8 cellular contexts compared by ENCODE assay signal in the genomic region with DNA sequence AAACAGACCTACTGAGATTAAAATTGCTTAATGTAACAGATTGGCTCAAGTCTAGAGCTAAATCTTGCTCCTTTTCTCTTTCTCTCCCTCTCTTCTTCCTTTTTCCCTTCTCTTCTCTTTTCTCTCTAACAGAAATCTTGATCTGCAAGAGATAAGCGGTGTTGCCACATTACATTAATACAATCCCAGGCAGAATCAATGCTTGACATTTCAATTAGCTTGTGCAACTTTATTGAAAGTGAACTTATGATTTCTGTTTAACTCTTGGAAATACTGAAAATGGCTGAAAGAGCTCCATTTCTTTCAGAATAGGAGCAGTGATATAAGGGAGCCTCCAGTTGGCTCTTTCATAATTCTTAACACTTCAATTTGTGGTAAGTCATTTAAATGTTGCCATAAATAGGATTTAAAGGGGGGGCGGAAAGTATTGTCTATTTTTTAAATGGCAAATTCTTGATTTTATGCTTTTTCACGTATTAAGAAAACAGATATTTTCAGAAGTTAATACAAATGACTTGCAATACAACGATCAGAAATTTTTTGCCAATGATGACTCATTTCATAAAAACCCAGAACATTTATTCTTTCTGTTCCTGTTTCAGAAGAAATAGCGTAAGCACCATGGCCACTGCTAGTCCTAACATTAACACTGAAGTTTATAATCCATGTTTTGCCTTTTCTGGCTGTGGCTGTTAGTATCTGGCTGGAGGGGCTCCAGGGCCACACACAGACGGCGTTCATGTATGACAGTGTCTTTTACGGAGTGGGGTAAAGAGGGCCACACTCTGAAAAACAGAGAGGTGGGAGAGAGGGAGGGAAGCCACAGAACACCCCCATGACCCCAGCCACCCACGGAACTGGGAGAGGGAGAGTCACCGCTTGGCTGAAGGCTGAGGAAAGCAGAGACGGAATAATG.
DNase-seq lines count a peak whose midpoint lies in the region; ATAC-seq and TF ChIP-seq lines count a peak whose summit lies in the region.

No MANE protein-coding gene starts in this region.

- no peaks in the 10 kb centered on the region for H3K9me3 Mint-ChIP-seq in osteocyte (ENCODE audit: unreplicated experiment)

- no peaks in the 10 kb centered on the region for H3K27me3 Mint-ChIP-seq in osteocyte (ENCODE audit: unreplicated experiment)

- H3K4me3 ChIP-seq in astrocyte of the spinal cord (ENCODE audit: low read depth, low read length): no peak overlapping the region

- DNase-seq in astrocyte of the spinal cord (ENCODE audit: low read depth, low spot score): peak; percentile 88
- DNase-seq in osteocyte (ENCODE audit: extremely low spot score, unreplicated experiment): no peak
- DNase-seq in NCI-H2029 (lab: John Stamatoyannopoulos, UW): no peak
- no peak for DNase-seq in activated CD4-positive, alpha-beta T cell treated with anti-CD3 and anti-CD28 coated beads for 48 hours
- no peak for DNase-seq in NCI-H2171 (lab: John Stamatoyannopoulos, UW)
- no peak for DNase-seq in epidermal melanocyte (ENCODE audit: insufficient read length, low spot score)

- H3K27ac Mint-ChIP-seq in osteocyte (ENCODE audit: unreplicated experiment): peak overlapping the region; percentile 98

- TF ChIP-seq CTCF in astrocyte of the spinal cord (IDR thresholded peaks at IDR 0.05; ENCODE audit: low read depth, low read length) (no peak), osteocyte (IDR thresholded peaks at IDR 0.05) (no peak)

- H3K4me3 Mint-ChIP-seq in osteocyte (ENCODE audit: unreplicated experiment): peak overlapping the region; percentile 69

- in situ Hi-C loops in astrocyte of the spinal cord (cut with HindIII; ENCODE audit: low sequenced_read_pairs): no loop called here

- H3K4me1 Mint-ChIP-seq in osteocyte (ENCODE audit: unreplicated experiment): peaks cover 33% of the 10 kb centered on the region

- peak; percentile 90 for ATAC-seq in GM18520 (IDR thresholded peaks at IDR 0.05; ENCODE audit: unreplicated experiment)
- peak; percentile 94 for ATAC-seq in HG03175 (IDR thresholded peaks at IDR 0.05; ENCODE audit: unreplicated experiment)

- H3K36me3 Mint-ChIP-seq in osteocyte (ENCODE audit: unreplicated experiment): peaks cover 2% of the 10 kb centered on the region
